20 cellular contexts compared by ENCODE assay signal in genomic region chr4:89871211-89871610, GRCh38. TPM values are rescaled to one million over a fixed set of nuclear protein-coding genes. Genes with fewer than 3 reads are reported as not detected.
A peak's percentile ranks its signal among the peaks of the same experiment; 100 is the strongest.
DNase-seq lines count a peak whose midpoint lies in the region; ATAC-seq and TF ChIP-seq lines count a peak whose summit lies in the region.
"Had no signal": no experiment of that assay in that cellular context is flagged by ENCODE, and none has a peak within 500 bp of the region (broad histone marks: within the 10 kb centered on the region; RNA-seq: fewer than 3 reads in every experiment).

No MANE protein-coding gene starts in this region.

- no peaks in the 10 kb centered on the region for H3K36me3 ChIP-seq in mammary epithelial cell (ENCODE audit: insufficient read depth, low read length)
- H3K36me3 ChIP-seq in neural progenitor cell = no peaks in the 10 kb centered on the region
- no peaks in the 10 kb centered on the region for H3K36me3 ChIP-seq in A673 (ENCODE audit: insufficient read depth, low read length, poor library complexity, severe bottlenecking)
- H3K36me3 ChIP-seq: BLaER1 had no signal

- POLR2A ChIA-PET in MCF 10A (lab: Yijun Ruan, JAX) (interaction anchor here (0.8 kb wide), 2 partner anchors 17 to 644 kb away, joined by 3 read pairs; no protein-coding TSS in a partner anchor), WTC11 (lab: Charles Lee) (no interaction called here), A673 (lab: Charles Lee; ENCODE audit: low non-redundant PET) (no interaction called here)

- dilution Hi-C loops in mammary epithelial cell (cut with HindIII; ENCODE audit: low sequenced_read_pairs) = no loop called here

- H2AFZ ChIP-seq in mammary epithelial cell (ENCODE audit: low read depth, low read length) = peak overlapping the region; percentile 3
- no peak overlapping the region for H2AFZ ChIP-seq in neural progenitor cell (replicated peaks)

- H3K27me3 ChIP-seq in mammary epithelial cell (ENCODE audit: insufficient read depth, low read length) (no peaks in the 10 kb centered on the region), neural progenitor cell (no peaks in the 10 kb centered on the region), A673 (replicated peaks; ENCODE audit: insufficient read depth, low read depth, low read length, poor library complexity) (no peaks in the 10 kb centered on the region)
- H3K27me3 ChIP-seq: BLaER1 had no signal

- peaks cover 5% of the 10 kb centered on the region for H3K9me3 Mint-ChIP-seq in MCF 10A (ENCODE audit: unreplicated experiment)
- H3K9me3 Mint-ChIP-seq in WTC11 = peaks cover 5% of the 10 kb centered on the region; the same call in 1 of the 2 replicates
- H3K9me3 Mint-ChIP-seq in neural progenitor cell = peaks cover 11% of the 10 kb centered on the region
- H3K9me3 Mint-ChIP-seq in natural killer cell = no peaks in the 10 kb centered on the region
- H3K9me3 Mint-ChIP-seq in immature natural killer cell = peaks cover 0 to 3% (median 0%) of the 10 kb centered on the region in 6 donors
- H3K9me3 Mint-ChIP-seq: CD8-positive, alpha-beta T cell; HFFc6 had no signal

- WGBS in mammary epithelial cell (ENCODE audit: low coverage, missing lambda C conversion rate) = 100% methylated on average over 1 of the region's 1 CpG

- H3K4me1 Mint-ChIP-seq in MCF 10A (ENCODE audit: insufficient read depth, unreplicated experiment) (no peaks in the 10 kb centered on the region), WTC11 (no peaks in the 10 kb centered on the region), neural progenitor cell (peaks cover 18% of the 10 kb centered on the region), natural killer cell (peaks cover 0 to 2% of the 10 kb centered on the region in 2 donors), immature natural killer cell (peaks cover under 1 to 3% of the 10 kb centered on the region in 2 donors)

- H3F3A ChIP-seq in neural progenitor cell (ENCODE audit: low read depth) = no peaks in the 10 kb centered on the region

- H3K4me3 Mint-ChIP-seq in MCF 10A (ENCODE audit: unreplicated experiment) (no peak overlapping the region), WTC11 (no peak overlapping the region), neural progenitor cell (no peak overlapping the region), natural killer cell (no peak overlapping the region), immature natural killer cell (no peak overlapping the region)
- H3K4me3 Mint-ChIP-seq: CD8-positive, alpha-beta T cell; HFFc6 had no signal

- H3K27ac Mint-ChIP-seq in MCF 10A (ENCODE audit: low read depth, unreplicated experiment) (no peak overlapping the region), WTC11 (no peak overlapping the region), neural progenitor cell (no peak overlapping the region), natural killer cell (no peak overlapping the region), immature natural killer cell (no peak overlapping the region)
- H3K27ac Mint-ChIP-seq: CD8-positive, alpha-beta T cell; HFFc6 had no signal

- intact Hi-C loops in mammary epithelial cell (cut with micrococcal nuclease) = no loop called here
- intact Hi-C loops in MCF 10A (cut with micrococcal nuclease) = no loop called here
- intact Hi-C loops in A673 (cut with micrococcal nuclease; ENCODE audit: unreplicated experiment) = loop anchor here (10.0 kb wide), 1 partner anchor 386 kb away; no protein-coding TSS in a partner anchor
- intact Hi-C loops in natural killer cell (cut with micrococcal nuclease) = no loop called here

- TF ChIP-seq CTCF in mammary epithelial cell (conservative IDR thresholded peaks at IDR 0.05 in 1 of 2, IDR thresholded peaks at IDR 0.05 in 1 of 2; ENCODE audit: extremely low read depth in 1 of 2, insufficient read depth in 1 of 2, low read depth in 1 of 2, low read length in 2 of 2) (no peak), MCF 10A (IDR thresholded peaks at IDR 0.05; ENCODE audit: unreplicated experiment) (no peak), WTC11 (IDR thresholded peaks at IDR 0.05) (no peak), neural progenitor cell (IDR thresholded peaks at IDR 0.05) (no peak), A673 (conservative IDR thresholded peaks at IDR 0.05; ENCODE audit: low read depth, low read length) (no peak), natural killer cell (IDR thresholded peaks at IDR 0.05) (no peak)

- no peaks in the 10 kb centered on the region for H3K9me3 ChIP-seq in mammary epithelial cell (replicated peaks; ENCODE audit: insufficient read depth, low read length)
- no peaks in the 10 kb centered on the region for H3K9me3 ChIP-seq in neural progenitor cell (ENCODE audit: low read depth)
- no peaks in the 10 kb centered on the region for H3K9me3 ChIP-seq in A673 (ENCODE audit: low read depth, low read length, poor library complexity, severe bottlenecking)
- H3K9me3 ChIP-seq: A549, BLaER1 had no signal

- H3K36me3 Mint-ChIP-seq in MCF 10A (ENCODE audit: insufficient read depth, unreplicated experiment) = no peaks in the 10 kb centered on the region
- no peaks in the 10 kb centered on the region for H3K36me3 Mint-ChIP-seq in WTC11
- no peaks in the 10 kb centered on the region for H3K36me3 Mint-ChIP-seq in neural progenitor cell
- no peaks in the 10 kb centered on the region for H3K36me3 Mint-ChIP-seq in natural killer cell
- no peaks in the 10 kb centered on the region for H3K36me3 Mint-ChIP-seq in immature natural killer cell
- H3K36me3 Mint-ChIP-seq: CD8-positive, alpha-beta T cell had no signal

- ATAC-seq in WTC11 = peak; percentile 47
- ATAC-seq in natural killer cell = no peak
- ATAC-seq: A549; CD8-positive, alpha-beta T cell; HCT116 had no signal

- H3K4me2 ChIP-seq in mammary epithelial cell (ENCODE audit: insufficient read depth, low read depth, low read length) (no peak overlapping the region), neural progenitor cell (no peak overlapping the region)
- H3K4me2 ChIP-seq: A549, BLaER1 had no signal

- BruUV-seq in mammary epithelial cell (replicated peaks; lab: Mats Ljungman, UMichigan) = no TSS peak
- BruUV-seq in MCF 10A (replicated peaks; lab: Mats Ljungman, UMichigan) = no TSS peak
- no TSS peak for BruUV-seq in A673 (replicated peaks; lab: Mats Ljungman, UMichigan)

- H3K4me3 ChIP-seq in mammary epithelial cell (replicated peaks in 1 of 3; ENCODE audit: insufficient read depth in 1 of 3, low read depth in 2 of 3, low read length in 3 of 3) = no peak overlapping the region
- H3K4me3 ChIP-seq in neural progenitor cell = no peak overlapping the region
- H3K4me3 ChIP-seq in A673 (ENCODE audit: low read depth, low read length, poor library complexity, severe bottlenecking) = no peak overlapping the region
- H3K4me3 ChIP-seq: A549, BLaER1 had no signal

- in situ Hi-C loops in mammary epithelial cell (cut with MboI; ENCODE audit: low sequenced_read_pairs in 2 of 2) = no loop called here

- DNase-seq in mammary epithelial cell (no peak), MCF 10A (ENCODE audit: unreplicated experiment) (no peak), WTC11 (ENCODE audit: low spot score) (no peak), neural progenitor cell (ENCODE audit: low spot score) (peak; percentile 32), A673 (ENCODE audit: low spot score) (no peak), natural killer cell (no peak), immature natural killer cell (no peak)
- DNase-seq: Calu3; CD8-positive, alpha-beta T cell; DMS79 treated with DMSO at 0.1 percent for 48 hours; GOT3; H7; HFFc6 had no signal

- CTCF ChIA-PET in mammary epithelial cell (lab: Charles Lee; ENCODE audit: low non-redundant PET) = no interaction called here
- CTCF ChIA-PET in MCF 10A (lab: Yijun Ruan, JAX) = interaction anchor here (0.6 to 2.0 kb wide), 5 partner anchors 43 to 385 kb away, joined by 3 to 12 read pairs (median 3); no protein-coding TSS in a partner anchor
- CTCF ChIA-PET in WTC11 (lab: Charles Lee) = no interaction called here
- CTCF ChIA-PET in A673 (lab: Charles Lee) = no interaction called here

- no peaks in the 10 kb centered on the region for H3K27me3 Mint-ChIP-seq in MCF 10A (ENCODE audit: insufficient read depth, unreplicated experiment)
- H3K27me3 Mint-ChIP-seq in WTC11 (ENCODE audit: low read depth) = no peaks in the 10 kb centered on the region
- H3K27me3 Mint-ChIP-seq in neural progenitor cell (ENCODE audit: insufficient read depth, low read depth) = no peaks in the 10 kb centered on the region
- H3K27me3 Mint-ChIP-seq in natural killer cell (ENCODE audit: low read depth in 2 of 2) = peaks cover 0 to 5% of the 10 kb centered on the region in 2 donors
- peaks cover 0 to 2% (median 0%) of the 10 kb centered on the region in 3 donors for H3K27me3 Mint-ChIP-seq in immature natural killer cell (ENCODE audit: low read depth in 3 of 3)

- H3K27ac ChIP-seq in mammary epithelial cell (ENCODE audit: insufficient read depth, low read depth, low read length) (no peak overlapping the region), neural progenitor cell (no peak overlapping the region), A673 (ENCODE audit: low read depth, low read length, poor library complexity, severe bottlenecking) (no peak overlapping the region)
- H3K27ac ChIP-seq: 22Rv1, A549, BLaER1, HL-60 had no signal

- H3K4me1 ChIP-seq in mammary epithelial cell (ENCODE audit: insufficient read depth, low read length) (no peaks in the 10 kb centered on the region), neural progenitor cell (no peaks in the 10 kb centered on the region), A673 (ENCODE audit: insufficient read depth, low read length, poor library complexity, severe bottlenecking) (no peaks in the 10 kb centered on the region)
- H3K4me1 ChIP-seq: A549, BLaER1 had no signal

- H3K79me2 ChIP-seq in mammary epithelial cell (ENCODE audit: insufficient read depth, low read length) (no peaks in the 10 kb centered on the region), neural progenitor cell (ENCODE audit: low read depth) (no peaks in the 10 kb centered on the region)

- no peak overlapping the region for H3K9ac ChIP-seq in mammary epithelial cell (ENCODE audit: insufficient read depth, low read length)
- H3K9ac ChIP-seq in neural progenitor cell = no peak overlapping the region
- H3K9ac ChIP-seq: BLaER1 had no signal

- H4K20me1 ChIP-seq in mammary epithelial cell (ENCODE audit: insufficient read depth, low read length) = no peaks in the 10 kb centered on the region
- H4K20me1 ChIP-seq in neural progenitor cell (ENCODE audit: low read depth) = no peaks in the 10 kb centered on the region
- H4K20me1 ChIP-seq: BLaER1 had no signal

RNA-seq across cellular contexts. Expression of gene MMRN1, which starts 23.4 kb away (rescaled TPM):
- total RNA-seq in mammary epithelial cell (under 1 TPM in 1 of 2 donors, not detected in 1; under 0.01 TPM), MCF 10A (2022) (not detected in 2 replicates), WTC11 (2021) (0.05 to 0.07 TPM in 2 of 3 replicates, not detected in the other), neural progenitor cell (ENCODE audit: low replicate concordance) (0.37 TPM in 2 replicates), A673 (2021) (0.11 and 0.28 TPM in 2 replicates), natural killer cell (1 to 10 TPM; 1.2 to 2.0 (median 1.8) TPM)
- polyA plus RNA-seq in mammary epithelial cell (not detected), immature natural killer cell (1 to 10 TPM in 2 of 3 donors, not detected in 1; 2.5 to 3.5 TPM)
- polyA minus RNA-seq in mammary epithelial cell = not detected
- total RNA-seq: Calu3; CD8-positive, alpha-beta T cell; HFFc6; HT1080 had no signal
- polyA plus RNA-seq: A549, AG04450 had no signal

RNA-seq across cellular contexts. Expression of gene SNCA, which starts 34.2 kb away (rescaled TPM):
- total RNA-seq in mammary epithelial cell = 10 to 100 TPM; 53.8 to 62.4 TPM
- 63.3 TPM for polyA plus RNA-seq in mammary epithelial cell
- polyA minus RNA-seq in mammary epithelial cell = 50.8 TPM
- 29.1 and 34.8 TPM in 2 replicates for total RNA-seq in MCF 10A (2022)
- 14.6 to 16.1 TPM (median 15.0 TPM) in 3 replicates for total RNA-seq in WTC11 (2021)
- total RNA-seq in neural progenitor cell (ENCODE audit: low replicate concordance) = 5.6 and 11.0 TPM in 2 replicates
- 2.6 and 3.1 TPM in 2 replicates for total RNA-seq in A673 (2021)
- total RNA-seq in natural killer cell = 1 to 10 TPM in 2 of 3 donors, under 1 TPM in 1; 0.58 to 2.0 (median 1.2) TPM
- polyA plus RNA-seq in immature natural killer cell = 1 to 10 TPM; 4.6 to 7.2 (median 4.8) TPM
- total RNA-seq: CD8-positive, alpha-beta T cell; HT1080 had no signal
